Comparison of ENCODE assay signal across 14 cellular contexts in the genomic region with DNA sequence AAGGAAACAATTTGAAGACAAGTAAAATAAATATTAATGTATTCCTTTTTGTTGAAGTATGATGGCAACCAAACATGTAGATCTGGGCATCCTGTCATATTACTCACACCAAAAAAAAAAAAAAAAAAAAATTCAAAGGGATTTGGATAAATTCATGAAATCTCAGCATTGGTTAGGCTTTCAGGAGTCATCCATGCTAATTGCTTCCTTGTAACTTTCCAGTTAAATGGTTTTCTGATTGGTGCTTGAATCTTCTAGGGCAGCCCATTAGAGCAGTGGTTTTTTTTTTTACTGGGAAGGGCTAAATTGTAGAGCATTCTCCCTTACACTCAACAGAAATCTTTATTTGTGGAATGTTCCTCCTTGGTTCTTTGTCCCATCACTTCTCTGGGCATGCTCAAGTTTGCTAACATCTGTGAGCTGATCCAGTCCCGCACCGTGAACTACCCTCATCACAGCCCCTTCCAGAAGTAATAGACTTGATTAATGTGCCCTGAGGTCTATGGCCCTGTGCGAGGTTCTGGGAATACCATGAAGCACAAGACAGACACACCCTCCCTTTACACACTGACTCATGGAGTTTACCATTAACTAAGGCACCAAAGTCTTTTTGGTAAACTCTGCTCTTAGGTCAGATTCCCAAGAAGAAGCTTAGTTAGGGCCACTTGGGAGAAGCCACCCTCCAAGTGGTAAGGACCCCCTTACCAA. TPM values are rescaled to one million over a fixed set of nuclear protein-coding genes. Genes with fewer than 3 reads are reported as not detected.
DNase-seq lines count a peak whose midpoint lies in the region; ATAC-seq and TF ChIP-seq lines count a peak whose summit lies in the region.
"Had no signal": no experiment of that assay in that cellular context is flagged by ENCODE, and none has a peak within 500 bp of the region (broad histone marks: within the 10 kb centered on the region; RNA-seq: fewer than 3 reads in every experiment).

No MANE protein-coding gene starts in this region.

- H3K9me3 ChIP-seq in thoracic aorta, result no peaks in the 10 kb centered on the region
- H3K9me3 ChIP-seq: uterus had no signal

- no peaks in the 10 kb centered on the region for H3K27me3 Mint-ChIP-seq in activated naive CD4-positive, alpha-beta T cell treated with anti-CD3 and anti-CD28 coated beads, Interleukin-2, amount 50 U/mL, for 24 hours
- H3K27me3 Mint-ChIP-seq in activated T-helper 17 cell treated with anti-CD3 and anti-CD28 coated beads, Interleukin-2, amount 50 U/mL, for 72 hours, result no peaks in the 10 kb centered on the region
- peaks cover 14 to 30% (median 15%) of the 10 kb centered on the region in 3 donors for H3K27me3 Mint-ChIP-seq in immature natural killer cell (ENCODE audit: low read depth in 3 of 3)

- ATAC-seq in activated T-helper 17 cell treated with anti-CD3 and anti-CD28 coated beads, Interleukin-2, amount 50 U/mL, for 72 hours (replicated peaks), result no peak
- peak; percentile 8 for ATAC-seq in thoracic aorta (ENCODE audit: insufficient number of reproducible peaks, low FRiP score, low read depth)
- no peak for ATAC-seq in HG03342 (IDR thresholded peaks at IDR 0.05; ENCODE audit: unreplicated experiment)
- ATAC-seq in HG02571 (IDR thresholded peaks at IDR 0.05; ENCODE audit: unreplicated experiment), result no peak
- ATAC-seq: left lobe of liver had no signal

- no peak for DNase-seq in activated naive CD4-positive, alpha-beta T cell (lab: John Stamatoyannopoulos, UW)
- DNase-seq in immature natural killer cell, result no peak
- DNase-seq in thoracic aorta (ENCODE audit: low spot score), result no peak
- DNase-seq in RPMI8226, result no peak
- DNase-seq: activated CD4-positive, CD25-positive, alpha-beta regulatory T cell treated with anti-CD3 and anti-CD28 coated beads, Interleukin-2, amount 50 U/mL, for 72 hours; AML-193; HCEC 1CT; NCI-H446 treated with DMSO at 0.1 percent for 48 hours; uterus had no signal

- no peak overlapping the region for H3K4me3 ChIP-seq in thoracic aorta
- H3K4me3 ChIP-seq: uterus had no signal

- no peak for TF ChIP-seq CTCF in thoracic aorta (IDR thresholded peaks at IDR 0.05)

- no peak overlapping the region for H3K27ac Mint-ChIP-seq in activated naive CD4-positive, alpha-beta T cell treated with anti-CD3 and anti-CD28 coated beads, Interleukin-2, amount 50 U/mL, for 24 hours
- H3K27ac Mint-ChIP-seq in activated T-helper 17 cell treated with anti-CD3 and anti-CD28 coated beads, Interleukin-2, amount 50 U/mL, for 72 hours, result peak overlapping the region; percentile 90
- peak overlapping the region; percentile 96 to 99 (median 98) for H3K27ac Mint-ChIP-seq in immature natural killer cell

- peaks cover 7% of the 10 kb centered on the region for H3K36me3 ChIP-seq in thoracic aorta
- H3K36me3 ChIP-seq: uterus had no signal

- H3K9me3 Mint-ChIP-seq in activated naive CD4-positive, alpha-beta T cell treated with anti-CD3 and anti-CD28 coated beads, Interleukin-2, amount 50 U/mL, for 24 hours, result no peaks in the 10 kb centered on the region
- H3K9me3 Mint-ChIP-seq in activated T-helper 17 cell treated with anti-CD3 and anti-CD28 coated beads, Interleukin-2, amount 50 U/mL, for 72 hours, result no peaks in the 10 kb centered on the region
- H3K9me3 Mint-ChIP-seq in immature natural killer cell, result no peaks in the 10 kb centered on the region

- H3K36me3 Mint-ChIP-seq in activated naive CD4-positive, alpha-beta T cell treated with anti-CD3 and anti-CD28 coated beads, Interleukin-2, amount 50 U/mL, for 24 hours, result peaks cover 2% of the 10 kb centered on the region
- peaks cover 73% of the 10 kb centered on the region for H3K36me3 Mint-ChIP-seq in activated T-helper 17 cell treated with anti-CD3 and anti-CD28 coated beads, Interleukin-2, amount 50 U/mL, for 72 hours (ENCODE audit: low read depth)
- H3K36me3 Mint-ChIP-seq in immature natural killer cell, result peaks cover 31 to 41% (median 34%) of the 10 kb centered on the region in 3 donors

- H3K27ac ChIP-seq in thoracic aorta, result peak overlapping the region; percentile 90 to 93

- H3K4me1 Mint-ChIP-seq in activated naive CD4-positive, alpha-beta T cell treated with anti-CD3 and anti-CD28 coated beads, Interleukin-2, amount 50 U/mL, for 24 hours, result peaks cover 92% of the 10 kb centered on the region
- peaks cover 50% of the 10 kb centered on the region for H3K4me1 Mint-ChIP-seq in activated T-helper 17 cell treated with anti-CD3 and anti-CD28 coated beads, Interleukin-2, amount 50 U/mL, for 72 hours
- H3K4me1 Mint-ChIP-seq in immature natural killer cell, result peaks cover 86 to 88% of the 10 kb centered on the region in 2 donors

- no peaks in the 10 kb centered on the region for H3K27me3 ChIP-seq in thoracic aorta (replicated peaks; ENCODE audit: insufficient read depth)
- H3K27me3 ChIP-seq: uterus had no signal

- peak overlapping the region; percentile 89 for H3K4me3 Mint-ChIP-seq in activated naive CD4-positive, alpha-beta T cell treated with anti-CD3 and anti-CD28 coated beads, Interleukin-2, amount 50 U/mL, for 24 hours
- peak overlapping the region; percentile 91 for H3K4me3 Mint-ChIP-seq in activated T-helper 17 cell treated with anti-CD3 and anti-CD28 coated beads, Interleukin-2, amount 50 U/mL, for 72 hours
- peak overlapping the region; percentile 98 to 99 (median 99) for H3K4me3 Mint-ChIP-seq in immature natural killer cell

- peaks cover 55 to 63% of the 10 kb centered on the region in 2 donors for H3K4me1 ChIP-seq in thoracic aorta (ENCODE audit: control insufficient read depth in 1 of 2, low read depth in 2 of 2)

RNA-seq across cellular contexts. Expression of gene RGS3, which starts 56.0 kb away (rescaled TPM):
- total RNA-seq in activated T-helper 17 cell treated with anti-CD3 and anti-CD28 coated beads, Interleukin-2, amount 50 U/mL, for 72 hours, result 10 to 100 TPM; 23.0 to 85.8 TPM
- polyA plus RNA-seq in immature natural killer cell, result 100 to 1,000 TPM in 1 of 3 donors, 10 to 100 TPM in 2; 76.9 to 230 (median 90.7) TPM
- total RNA-seq in thoracic aorta, result 100 to 1,000 TPM; 170 to 202 TPM
